19 cellular contexts compared by ENCODE assay signal in the genomic region with DNA sequence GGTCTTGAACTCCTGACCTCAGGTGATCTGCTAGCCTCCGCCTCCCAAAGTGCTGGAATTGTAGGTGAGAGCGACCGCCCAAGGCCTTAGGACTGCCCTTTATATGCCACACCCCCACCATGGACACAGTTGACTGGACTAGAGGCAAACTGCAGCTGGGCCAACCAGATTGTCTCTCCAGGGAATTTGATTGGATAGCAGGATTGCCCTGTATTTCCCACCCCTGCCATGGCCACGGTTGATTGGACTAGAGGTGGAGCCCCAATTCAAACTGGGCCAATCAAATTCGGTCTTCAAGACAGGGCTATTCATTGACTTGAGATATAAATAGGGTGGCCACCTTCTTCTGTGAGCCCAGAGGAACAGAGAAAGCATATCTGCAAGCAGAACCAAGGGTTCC. TPM values are rescaled to one million over a fixed set of nuclear protein-coding genes. Genes with fewer than 3 reads are reported as not detected.
DNase-seq lines count a peak whose midpoint lies in the region; ATAC-seq and TF ChIP-seq lines count a peak whose summit lies in the region.
"Had no signal": no experiment of that assay in that cellular context is flagged by ENCODE, and none has a peak within 500 bp of the region (broad histone marks: within the 10 kb centered on the region; RNA-seq: fewer than 3 reads in every experiment).

No MANE protein-coding gene starts in this region.

- H3K4ac ChIP-seq in IMR-90 (ENCODE audit: low read depth, low read length), result no peak overlapping the region

- H3K9me3 Mint-ChIP-seq in Caco-2 (ENCODE audit: unreplicated experiment), result no peaks in the 10 kb centered on the region
- H3K9me3 Mint-ChIP-seq: activated T-helper 2 cell treated with anti-CD3 and anti-CD28 coated beads, Interferon-gamma antibody, Interleukin-2, Interleukin-4, amounts not matched to agents 10 μg/mL and 5 μg/mL and 100 μg/mL, durations not matched to agents 14 hours and 24 hours and 36 hours; CD4-positive, CD25-positive, alpha-beta regulatory T cell; T-helper 1 cell treated with Interleukin-12 subunit alpha and Interleukin-12 subunit beta and Interleukin-4 antibody, amounts not matched to agents 30 μg/mL and 1 μg/mL, for 36 hours had no signal

- no peak overlapping the region for H3K27ac Mint-ChIP-seq in Caco-2 (ENCODE audit: unreplicated experiment)
- H3K27ac Mint-ChIP-seq: activated T-helper 2 cell treated with anti-CD3 and anti-CD28 coated beads, Interferon-gamma antibody, Interleukin-2, Interleukin-4, amounts not matched to agents 10 μg/mL and 5 μg/mL and 100 μg/mL, durations not matched to agents 14 hours and 24 hours and 36 hours; CD4-positive, CD25-positive, alpha-beta regulatory T cell; T-helper 1 cell treated with Interleukin-12 subunit alpha and Interleukin-12 subunit beta and Interleukin-4 antibody, amounts not matched to agents 30 μg/mL and 1 μg/mL, for 36 hours had no signal

- CTCF ChIA-PET in Caco-2 (lab: Charles Lee), result no interaction called here
- CTCF ChIA-PET in IMR-90 (lab: Yijun Ruan, JAX), result interaction anchor here (0.6 kb wide), 1 partner anchor 24 kb away, joined by 3 read pairs; no protein-coding TSS in a partner anchor

- no peak overlapping the region for H3K4me2 ChIP-seq in IMR-90 (ENCODE audit: low read depth, low read length)

- no peaks in the 10 kb centered on the region for H3K36me3 Mint-ChIP-seq in Caco-2 (ENCODE audit: insufficient read depth, unreplicated experiment)
- H3K36me3 Mint-ChIP-seq: CD4-positive, CD25-positive, alpha-beta regulatory T cell had no signal

- no peak for TF ChIP-seq RAD21 in IMR-90 (IDR thresholded peaks at IDR 0.05; ENCODE audit: low read length)

- H3K18ac ChIP-seq in IMR-90 (ENCODE audit: low read depth, low read length), result no peak overlapping the region

- H3K27ac ChIP-seq in IMR-90 (ENCODE audit: insufficient read depth, low read length) (no peak overlapping the region), brain microvascular endothelial cell (no peak overlapping the region)
- H3K27ac ChIP-seq: Peyer's patch had no signal

- H3K14ac ChIP-seq in IMR-90 (replicated peaks; ENCODE audit: low read depth, low read length), result no peak overlapping the region

- peaks cover 7% of the 10 kb centered on the region for H3K4me1 Mint-ChIP-seq in Caco-2 (ENCODE audit: low read depth, unreplicated experiment)

- no peak overlapping the region for H2AFZ ChIP-seq in IMR-90 (replicated peaks; ENCODE audit: low read length, poor library complexity)

- no peak overlapping the region for H2AK5ac ChIP-seq in IMR-90 (ENCODE audit: low read depth, low read length)

- no peak overlapping the region for H2BK5ac ChIP-seq in IMR-90 (ENCODE audit: low read depth, low read length, poor library complexity, severe bottlenecking)

- no peaks in the 10 kb centered on the region for H4K20me1 ChIP-seq in IMR-90 (ENCODE audit: insufficient read depth, low read length)

- BruUV-seq in Caco-2 (replicated peaks; lab: Mats Ljungman, UMichigan) (no TSS peak), IMR-90 (replicated peaks; lab: Mats Ljungman, UMichigan) (no TSS peak)

- H3K9me1 ChIP-seq in IMR-90 (ENCODE audit: insufficient read depth, low read length), result no peaks in the 10 kb centered on the region

- H2BK120ac ChIP-seq in IMR-90 (ENCODE audit: low read depth, low read length), result no peak overlapping the region

- H3K4me1 ChIP-seq in Caco-2, result peaks cover 4% of the 10 kb centered on the region; the same call in 1 of the 2 replicates
- H3K4me1 ChIP-seq in IMR-90 (ENCODE audit: control insufficient read depth, insufficient read depth, low read length), result no peaks in the 10 kb centered on the region
- H3K4me1 ChIP-seq: Peyer's patch had no signal

- H4K5ac ChIP-seq in IMR-90 (ENCODE audit: low read depth, low read length), result no peak overlapping the region

- TF ChIP-seq CTCF in Caco-2 (IDR thresholded peaks at IDR 0.05; ENCODE audit: insufficient read depth in 1 of 2, low read depth in 1 of 2, low read length in 1 of 2, severe bottlenecking in 1 of 2, unreplicated experiment in 1 of 2), result no peak
- no peak for TF ChIP-seq CTCF in IMR-90 (conservative IDR thresholded peaks at IDR 0.05; ENCODE audit: low read depth, low read length)
- no peak for TF ChIP-seq CTCF in brain microvascular endothelial cell (IDR thresholded peaks at IDR 0.05; ENCODE audit: low read depth, low read length, missing control alignments)
- no peak for TF ChIP-seq CTCF in GM13976 (IDR thresholded peaks at IDR 0.05; ENCODE audit: borderline replicate concordance, control extremely low read depth, extremely low read depth, insufficient read depth, missing control alignments)

- H4K8ac ChIP-seq in IMR-90 (ENCODE audit: low read depth in 2 of 2, low read length in 2 of 2), result no peak overlapping the region

- H4K91ac ChIP-seq in IMR-90 (ENCODE audit: insufficient read depth, low read depth, low read length), result no peak overlapping the region

- no peak overlapping the region for H2BK15ac ChIP-seq in IMR-90 (ENCODE audit: low read depth, low read length)

- ATAC-seq in IMR-90 (ENCODE audit: low read depth) (no peak; the same call in 1 of the 2 replicates), HG02571 (IDR thresholded peaks at IDR 0.05; ENCODE audit: unreplicated experiment) (no peak)
- ATAC-seq: left cardiac atrium had no signal

- H3K36me3 ChIP-seq in Caco-2 (ENCODE audit: control insufficient read depth, insufficient read depth, low read length), result no peaks in the 10 kb centered on the region
- no peaks in the 10 kb centered on the region for H3K36me3 ChIP-seq in IMR-90 (ENCODE audit: control insufficient read depth, insufficient read depth, low read length)
- H3K36me3 ChIP-seq in brain microvascular endothelial cell (replicated peaks), result no peaks in the 10 kb centered on the region
- H3K36me3 ChIP-seq: Peyer's patch had no signal

- no peak overlapping the region for H3K23ac ChIP-seq in IMR-90 (ENCODE audit: low read depth, low read length)

- intact Hi-C loops in Caco-2 (cut with micrococcal nuclease; ENCODE audit: unreplicated experiment), result no loop called here
- intact Hi-C loops in IMR-90 (cut with micrococcal nuclease), result no loop called here

- no peaks in the 10 kb centered on the region for H3K79me1 ChIP-seq in IMR-90 (ENCODE audit: low read depth in 1 of 2, low read length in 2 of 2)

- H3K27me3 Mint-ChIP-seq in Caco-2 (ENCODE audit: insufficient read depth, unreplicated experiment), result no peaks in the 10 kb centered on the region
- H3K27me3 Mint-ChIP-seq: CD4-positive, CD25-positive, alpha-beta regulatory T cell had no signal

- H2AK9ac ChIP-seq in IMR-90 (replicated peaks; ENCODE audit: low read depth, low read length, poor library complexity), result no peak overlapping the region

- no peak overlapping the region for H3K9ac ChIP-seq in IMR-90 (ENCODE audit: low read depth, low read length)

- dilution Hi-C loops in IMR-90 (cut with HindIII; ENCODE audit: low sequenced_read_pairs, unreplicated experiment), result no loop called here

- H3K9me3 ChIP-seq in Caco-2 (no peaks in the 10 kb centered on the region), IMR-90 (ENCODE audit: control insufficient read depth, insufficient read depth, low read length) (no peaks in the 10 kb centered on the region)
- H3K9me3 ChIP-seq: Peyer's patch had no signal

- H3K4me3 Mint-ChIP-seq in Caco-2 (ENCODE audit: unreplicated experiment), result no peak overlapping the region
- H3K4me3 Mint-ChIP-seq: CD4-positive, CD25-positive, alpha-beta regulatory T cell; T-helper 1 cell treated with Interleukin-12 subunit alpha and Interleukin-12 subunit beta and Interleukin-4 antibody, amounts not matched to agents 30 μg/mL and 1 μg/mL, for 36 hours had no signal

- WGBS in IMR-90 (ENCODE audit: extremely low coverage in 2 of 2, insufficient read length in 1 of 2), 2 experiments, result no CpG with 5 or more reads among the region's 5 CpGs

- H2BK20ac ChIP-seq in IMR-90 (ENCODE audit: low read depth, low read length), result no peak overlapping the region

- in situ Hi-C loops in IMR-90 (cut with MboI; ENCODE audit: low sequenced_read_pairs), result loop anchor here (10.0 kb wide), 1 partner anchor 193 kb away; no protein-coding TSS in a partner anchor
- in situ Hi-C loops in brain microvascular endothelial cell (cut with HindIII; ENCODE audit: low pct_ligation_motif_present, low sequenced_read_pairs), result no loop called here
- in situ Hi-C loops in GM13976 (cut with MboI; ENCODE audit: low sequenced_read_pairs, unreplicated experiment), result loop anchor here (25.0 kb wide), 1 partner anchor 95 kb away; the partner anchor contains the start of genes PARP16 and RNU5A-1

- POLR2A ChIA-PET in Caco-2 (lab: Charles Lee), result no interaction called here
- POLR2A ChIA-PET in IMR-90 (lab: Charles Lee; ENCODE audit: unreplicated experiment), result no interaction called here

- no peak overlapping the region for H3K56ac ChIP-seq in IMR-90 (ENCODE audit: extremely low read depth, insufficient read depth, low read length)

- no peaks in the 10 kb centered on the region for H3K27me3 ChIP-seq in Caco-2 (replicated peaks; ENCODE audit: control insufficient read depth, insufficient read depth, low read length)
- peaks cover 18% of the 10 kb centered on the region for H3K27me3 ChIP-seq in IMR-90 (ENCODE audit: control insufficient read depth, insufficient read depth, low read length)
- no peaks in the 10 kb centered on the region for H3K27me3 ChIP-seq in brain microvascular endothelial cell (replicated peaks)
- H3K27me3 ChIP-seq: Peyer's patch had no signal

- H3K4me3 ChIP-seq in Caco-2 (ENCODE audit: low read depth, low read length) (no peak overlapping the region), IMR-90 (ENCODE audit: insufficient read depth, low read depth, low read length) (no peak overlapping the region), brain microvascular endothelial cell (ENCODE audit: low read depth, low read length) (no peak overlapping the region)
- H3K4me3 ChIP-seq: Peyer's patch had no signal

- DNase-seq in Caco-2, result peak; percentile 19 to 67
- peak; percentile 13 for DNase-seq in IMR-90
- peak; percentile 24 for DNase-seq in brain microvascular endothelial cell
- DNase-seq in lung microvascular endothelial cell (ENCODE audit: low read depth in 2 of 2), result peak; percentile 34 to 53
- DNase-seq in HuH-7.5 (ENCODE audit: low spot score), result no peak
- DNase-seq in GM13976 (ENCODE audit: low spot score), result no peak
- DNase-seq: activated CD4-positive, alpha-beta T cell treated with anti-CD3 and anti-CD28 coated beads, Interleukin-2, amount 50 U/mL, for 1 hour; CD4-positive, CD25-positive, alpha-beta regulatory T cell; effector memory CD4-positive, alpha-beta T cell; GF-D8; GOT3; left cardiac atrium; NCI-H1105; stimulated activated CD4-positive, alpha-beta T cell treated with anti-CD3 and anti-CD28 coated beads, Interleukin-4, amount 100 ng/mL, for 1 hour; stimulated activated naive CD4-positive, alpha-beta T cell had no signal

- no peak for TF ChIP-seq POLR2A in IMR-90 (IDR thresholded peaks at IDR 0.05; ENCODE audit: low read depth, low read length)

RNA-seq across cellular contexts. Expression of gene CLPX, which starts 6.9 kb away (rescaled TPM):
- total RNA-seq in Caco-2 (2022) (51.4 and 59.4 TPM in 2 replicates), IMR-90 (2012; rRNA removed) (25.8 and 29.4 TPM in 2 replicates), lung microvascular endothelial cell (24.2 and 31.7 TPM in 2 replicates)
- polyA plus RNA-seq in IMR-90 (2012; rRNA removed), result 21.5 and 26.9 TPM in 2 replicates
- 2.4 and 4.8 TPM in 2 replicates for polyA plus RNA-seq in IMR-90 (2012; cell fraction: cytosol; rRNA removed)
- 5.0 and 16.3 TPM in 2 replicates for polyA plus RNA-seq in IMR-90 (2012; cell fraction: nucleus; rRNA removed; ENCODE audit: low replicate concordance)

RNA-seq across cellular contexts. Expression of gene CILP, which starts 19.3 kb away (rescaled TPM):
- total RNA-seq in Caco-2 (2022) (not detected in 2 replicates), IMR-90 (2012; rRNA removed) (under 0.01 TPM in 1 of 2 replicates, not detected in the other), lung microvascular endothelial cell (not detected in 2 replicates)
- polyA plus RNA-seq in IMR-90 (2012; rRNA removed), result 0.01 and 0.02 TPM in 2 replicates
- polyA plus RNA-seq in IMR-90 (2012; cell fraction: cytosol; rRNA removed), result 0.04 TPM in 1 of 2 replicates, not detected in the other
- 0.11 and 0.14 TPM in 2 replicates for polyA plus RNA-seq in IMR-90 (2012; cell fraction: nucleus; rRNA removed; ENCODE audit: low replicate concordance)
- polyA plus RNA-seq: CD4-positive, CD25-positive, alpha-beta regulatory T cell had no signal

RNA-seq across cellular contexts. Expression of gene PDCD7, which starts 58.4 kb away (rescaled TPM):
- total RNA-seq in Caco-2 (2022) (26.2 and 32.6 TPM in 2 replicates), IMR-90 (2012; rRNA removed) (4.7 and 8.1 TPM in 2 replicates), lung microvascular endothelial cell (8.3 and 11.3 TPM in 2 replicates)
- 8.1 and 12.3 TPM in 2 replicates for polyA plus RNA-seq in IMR-90 (2012; rRNA removed)
- 6.1 and 8.4 TPM in 2 replicates for polyA plus RNA-seq in IMR-90 (2012; cell fraction: cytosol; rRNA removed)
- 6.5 and 13.2 TPM in 2 replicates for polyA plus RNA-seq in IMR-90 (2012; cell fraction: nucleus; rRNA removed; ENCODE audit: low replicate concordance)

Comparison
In these comparisons a context has a peak if more than half of its experiments do, and no peak if none do; other contexts are left out.
1. DNase-seq: peak in Caco-2 (2 of 2), IMR-90 (single experiment), brain microvascular endothelial cell (single experiment) and lung microvascular endothelial cell (2 of 2); none in HuH-7.5 (single experiment) and GM13976 (single experiment).